8 cellular contexts compared by ENCODE assay signal in the genomic region with DNA sequence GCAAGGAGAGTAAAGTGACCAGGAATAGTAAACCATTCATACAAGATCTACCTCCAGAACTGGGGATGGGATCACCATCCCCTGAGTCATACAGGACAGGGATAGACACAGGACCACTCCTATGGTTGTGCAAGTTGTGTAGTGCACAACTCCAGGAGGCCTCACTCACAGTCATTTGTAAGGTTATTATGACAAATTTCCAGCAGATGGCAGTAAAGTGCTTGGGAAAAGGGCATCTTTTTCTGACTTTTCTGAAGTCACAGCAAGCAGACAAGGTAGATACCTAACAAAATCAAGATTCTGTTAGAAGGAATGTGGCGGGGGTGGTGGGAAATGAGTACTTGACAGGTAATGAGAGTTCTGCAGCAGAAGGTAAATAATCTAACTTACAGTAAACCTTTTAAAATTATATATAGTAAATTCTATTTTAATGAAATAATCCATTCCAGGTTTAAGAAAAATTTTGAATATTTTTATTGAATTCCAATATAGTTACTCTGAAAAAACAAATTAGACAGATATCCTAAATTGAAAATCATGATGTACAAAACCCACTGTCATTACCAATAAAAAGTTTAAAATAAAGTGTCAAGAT. TPM values are rescaled to one million over a fixed set of nuclear protein-coding genes. Genes with fewer than 3 reads are reported as not detected.
A peak's percentile ranks its signal among the peaks of the same experiment; 100 is the strongest.
DNase-seq lines count a peak whose midpoint lies in the region; ATAC-seq and TF ChIP-seq lines count a peak whose summit lies in the region.

No MANE protein-coding gene starts in this region.

- intact Hi-C loops in Right ventricle myocardium superior (cut with DNase I) = loop anchor here (5.0 kb wide), 2 partner anchors 324 to 379 kb away; no protein-coding TSS in a partner anchor
- intact Hi-C loops in Right ventricle myocardium inferior (cut with DNase I) = loop anchor here (1.0 to 5.0 kb wide), 3 partner anchors 234 to 377 kb away; no protein-coding TSS in a partner anchor

- CTCF ChIA-PET in HEK293T (lab: Yijun Ruan, JAX) = interaction anchor here (0.7 to 1.4 kb wide), 3 partner anchors 8 to 323 kb away, joined by 3 to 10 read pairs (median 3); no protein-coding TSS in a partner anchor

- TF ChIP-seq CTCF in foreskin keratinocyte (conservative IDR thresholded peaks at IDR 0.05) (peak; percentile 78), omental fat pad (IDR thresholded peaks at IDR 0.05) (peak in 1 of 3 donors; percentile 28)

- ATAC-seq in Right ventricle myocardium superior (ENCODE audit: poor library complexity) (peak; percentile 67), Right ventricle myocardium inferior (no peak), foreskin keratinocyte (peak; percentile 71), omental fat pad (ENCODE audit: low FRiP score) (peak; percentile 60), GM18498 (IDR thresholded peaks at IDR 0.05; ENCODE audit: unreplicated experiment) (no peak)

- H3K27me3 ChIP-seq in foreskin keratinocyte = no peaks in the 10 kb centered on the region

- H3K27ac ChIP-seq in foreskin keratinocyte = no peak overlapping the region

- DNase-seq in Right ventricle myocardium superior (no peak), Right ventricle myocardium inferior (ENCODE audit: missing footprints) (no peak), HEK293T (ENCODE audit: extremely low spot score) (peak; percentile 64), NCI-H2029 (lab: John Stamatoyannopoulos, UW) (peak; percentile 69), foreskin keratinocyte (peak in 1 of 2 donors; percentile 57), omental fat pad (ENCODE audit: low spot score) (no peak)
- DNase-seq in activated CD4-positive, alpha-beta T cell treated with anti-CD3 and anti-CD28 coated beads, Interleukin-2, amount 50 U/mL, for 1 hour = peak; percentile 7

- POLR2A ChIA-PET in HEK293T (lab: Yijun Ruan, JAX) = no interaction called here

- peaks cover 14% of the 10 kb centered on the region for H3K4me1 ChIP-seq in foreskin keratinocyte

TF ChIP-seq in HEK293T, 16 proteins besides CTCF, POLR2A, EP300 and RAD21:
- no peak for TF ChIP-seq ZNF384 (IDR thresholded peaks at IDR 0.05)
- no peak for TF ChIP-seq NFRKB (IDR thresholded peaks at IDR 0.05)
- no peak for TF ChIP-seq L3MBTL2 (conservative IDR thresholded peaks at IDR 0.05)
- no peak for TF ChIP-seq LEF1 (IDR thresholded peaks at IDR 0.05; ENCODE audit: borderline replicate concordance)
- no peak for TF ChIP-seq FOXM1 (IDR thresholded peaks at IDR 0.05; ENCODE audit: borderline replicate concordance)
- no peak for TF ChIP-seq FOXK2 (IDR thresholded peaks at IDR 0.05)
- TF ChIP-seq BHLHE40 (IDR thresholded peaks at IDR 0.05; ENCODE audit: borderline replicate concordance) = no peak
- no peak for TF ChIP-seq SP1 (IDR thresholded peaks at IDR 0.05)
- no peak for TF ChIP-seq HDGF (IDR thresholded peaks at IDR 0.05; ENCODE audit: borderline replicate concordance)
- no peak for TF ChIP-seq TARDBP (IDR thresholded peaks at IDR 0.05)
- no peak for TF ChIP-seq ARNT (IDR thresholded peaks at IDR 0.05)
- no peak for TF ChIP-seq FOXA1 (IDR thresholded peaks at IDR 0.05)

RNA-seq across cellular contexts. Expression of gene KIF27, which starts 16.7 kb away (rescaled TPM):
- total RNA-seq in Right ventricle myocardium superior (3.8 TPM), Right ventricle myocardium inferior (3.4 TPM), foreskin keratinocyte (2.8 and 3.9 TPM in 2 replicates), omental fat pad (1 to 10 TPM; 3.0 to 5.7 (median 4.4) TPM)
- 0.26 and 0.77 TPM in 2 replicates for polyA plus RNA-seq in foreskin keratinocyte

RNA-seq across cellular contexts. Expression of gene HNRNPK, which starts 42.1 kb away (rescaled TPM):
- total RNA-seq in Right ventricle myocardium superior (248 TPM), Right ventricle myocardium inferior (277 TPM), foreskin keratinocyte (519 and 525 TPM in 2 replicates), omental fat pad (100 to 1,000 TPM; 417 to 565 (median 429) TPM)
- 334 and 399 TPM in 2 replicates for polyA plus RNA-seq in foreskin keratinocyte

RNA-seq across cellular contexts. Expression of gene RMI1, which starts 42.6 kb away (rescaled TPM):
- total RNA-seq in Right ventricle myocardium superior (7.6 TPM), Right ventricle myocardium inferior (7.3 TPM), foreskin keratinocyte (14.4 and 16.4 TPM in 2 replicates), omental fat pad (1 to 10 TPM; 2.0 to 8.0 (median 2.3) TPM)
- polyA plus RNA-seq in foreskin keratinocyte = 4.0 and 5.7 TPM in 2 replicates

Comparison
In these comparisons a context has a peak if more than half of its experiments do, and no peak if none do; other contexts are left out.
1. ATAC-seq: peak in Right ventricle myocardium superior (single experiment), foreskin keratinocyte (single experiment) and omental fat pad (single experiment); none in Right ventricle myocardium inferior (single experiment) and GM18498 (single experiment).
2. DNase-seq: peak in HEK293T (single experiment), NCI-H2029 (single experiment) and activated CD4-positive, alpha-beta T cell treated with anti-CD3 and anti-CD28 coated beads, Interleukin-2, amount 50 U/mL, for 1 hour (single experiment); none in Right ventricle myocardium superior (single experiment), Right ventricle myocardium inferior (single experiment) and omental fat pad (single experiment).